7 cellular contexts compared by ENCODE assay signal in genomic region chr7:156892821-156893706, GRCh38.
DNase-seq lines count a peak whose midpoint lies in the region; ATAC-seq, FAIRE-seq and TF ChIP-seq lines count a peak whose summit lies in the region.

Gene LMBR1 (minus strand): TSS chr7:156893183. CDS start chr7:156892993, 190 bp downstream.

- H3K4me3 ChIP-seq in retinal pigment epithelial cell (ENCODE audit: low read length), result peak within 1 kb of the TSS; percentile 94

- ATAC-seq in HG02981 (IDR thresholded peaks at IDR 0.05; ENCODE audit: unreplicated experiment), result peak; percentile 75

- peak; percentile 47 for TF ChIP-seq CTCF in retinal pigment epithelial cell (conservative IDR thresholded peaks at IDR 0.05; ENCODE audit: low read depth, low read length)

- FAIRE-seq in GM18507 (lab: Jason Lieb, UNC), result peak; percentile 87

- peak; percentile 92 for DNase-seq in GM18507 (ENCODE audit: extremely low spot score, insufficient read length, low read depth)
- peak; percentile 81 for DNase-seq in NCI-H2029 treated with DMSO at 0.1 percent for 48 hours (lab: John Stamatoyannopoulos, UW)
- peak; percentile 91 for DNase-seq in T-helper 9 cell
- DNase-seq in astrocyte of the hippocampus (ENCODE audit: low read depth, low spot score), result peak; percentile 98
- DNase-seq in hippocampal formation (lab: John Stamatoyannopoulos, UW), result peak; percentile 88 to 90
- peak; percentile 68 for DNase-seq in retinal pigment epithelial cell (ENCODE audit: low read depth)

Comparison
In these comparisons a context has a peak if more than half of its experiments do, and no peak if none do; other contexts are left out.
1. Peak in every context shown above with its lines: DNase-seq, ATAC-seq and H3K4me3 ChIP-seq.